In genomic region chr16:24935336-24935735, GRCh38 we compare ENCODE assay signal across 23 cellular contexts.
"Had no signal": no experiment of that assay in that cellular context is flagged by ENCODE, and none has a peak within 500 bp of the region (broad histone marks: within the 10 kb centered on the region; RNA-seq: fewer than 3 reads in every experiment).

No MANE protein-coding gene starts in this region.

- ATAC-seq: left lobe of liver; lower lobe of right lung; mucosa of descending colon; natural killer cell; right lobe of liver; stimulated activated effector memory CD8-positive, alpha-beta T cell treated with anti-CD3 and anti-CD28 coated beads, Interleukin-12 subunit alpha, Interleukin-12 subunit beta, amount 100 ng/mL, for 72 hours; upper lobe of right lung had no signal

- H3K4me1 ChIP-seq: lower lobe of right lung, neural progenitor cell, right lobe of liver, tibial artery, upper lobe of right lung, vagina had no signal

- H3K27ac ChIP-seq: dorsolateral prefrontal cortex, lower lobe of right lung, neural progenitor cell, ovary, right lobe of liver, tibial artery, upper lobe of right lung, vagina had no signal

- H2AFZ ChIP-seq: neural progenitor cell had no signal

- H3K9me3 ChIP-seq: lower lobe of right lung, mucosa of descending colon, ovary, right lobe of liver, tibial artery, upper lobe of right lung, vagina had no signal

- H3K9me3 Mint-ChIP-seq: natural killer cell; neural progenitor cell; stimulated activated effector memory CD8-positive, alpha-beta T cell treated with anti-CD3 and anti-CD28 coated beads, Interleukin-12 subunit alpha, Interleukin-12 subunit beta, amount 100 ng/mL, for 72 hours; stimulated activated naive CD8-positive, alpha-beta T cell treated with anti-CD3 and anti-CD28 coated beads, Interleukin-15, Interleukin-2, amounts not matched to agents 100 ng/mL and 50 ng/mL, for 24 hours had no signal

- H3K27me3 Mint-ChIP-seq: stimulated activated naive CD8-positive, alpha-beta T cell treated with anti-CD3 and anti-CD28 coated beads, Interleukin-15, Interleukin-2, amounts not matched to agents 100 ng/mL and 50 ng/mL, for 24 hours had no signal

- H3K27me3 ChIP-seq: dorsolateral prefrontal cortex, neural progenitor cell, ovary, right lobe of liver, tibial artery, upper lobe of right lung, vagina had no signal

- H3K4me3 Mint-ChIP-seq: natural killer cell; neural progenitor cell; stimulated activated effector memory CD8-positive, alpha-beta T cell treated with anti-CD3 and anti-CD28 coated beads, Interleukin-12 subunit alpha, Interleukin-12 subunit beta, amount 100 ng/mL, for 72 hours; stimulated activated naive CD8-positive, alpha-beta T cell treated with anti-CD3 and anti-CD28 coated beads, Interleukin-15, Interleukin-2, amounts not matched to agents 100 ng/mL and 50 ng/mL, for 24 hours had no signal

- H3K4me3 ChIP-seq: dorsolateral prefrontal cortex, lower lobe of right lung, mucosa of descending colon, neural progenitor cell, ovary, right lobe of liver, tibial artery, upper lobe of right lung, vagina had no signal

- H3K9ac ChIP-seq: neural progenitor cell had no signal

- H3K4me1 Mint-ChIP-seq: natural killer cell; neural progenitor cell; stimulated activated effector memory CD8-positive, alpha-beta T cell treated with anti-CD3 and anti-CD28 coated beads, Interleukin-12 subunit alpha, Interleukin-12 subunit beta, amount 100 ng/mL, for 72 hours had no signal

- H3K4me2 ChIP-seq: neural progenitor cell had no signal

- DNase-seq: cortex of kidney; dorsolateral prefrontal cortex; effector CD8-positive, alpha-beta T cell; foreskin melanocyte; head of caudate nucleus; hippocampal formation; lower lobe of right lung; mesendoderm; mucosa of descending colon; natural killer cell; nucleus accumbens; ovary; retina; right lobe of liver; stimulated activated CD4-positive, alpha-beta T cell treated with anti-CD3 and anti-CD28 coated beads, Interleukin-4, amount 100 ng/mL, for 1 hour; stimulated activated CD8-positive, alpha-beta memory T cell treated with anti-CD3 and anti-CD28 coated beads, Interleukin-4, amount 100 ng/mL, for 48 hours; tibial artery; upper lobe of right lung had no signal

- H3K36me3 ChIP-seq: ovary had no signal

- H3K27ac Mint-ChIP-seq: natural killer cell; neural progenitor cell; stimulated activated naive CD8-positive, alpha-beta T cell treated with anti-CD3 and anti-CD28 coated beads, Interleukin-15, Interleukin-2, amounts not matched to agents 100 ng/mL and 50 ng/mL, for 24 hours had no signal
